In the genomic region with DNA sequence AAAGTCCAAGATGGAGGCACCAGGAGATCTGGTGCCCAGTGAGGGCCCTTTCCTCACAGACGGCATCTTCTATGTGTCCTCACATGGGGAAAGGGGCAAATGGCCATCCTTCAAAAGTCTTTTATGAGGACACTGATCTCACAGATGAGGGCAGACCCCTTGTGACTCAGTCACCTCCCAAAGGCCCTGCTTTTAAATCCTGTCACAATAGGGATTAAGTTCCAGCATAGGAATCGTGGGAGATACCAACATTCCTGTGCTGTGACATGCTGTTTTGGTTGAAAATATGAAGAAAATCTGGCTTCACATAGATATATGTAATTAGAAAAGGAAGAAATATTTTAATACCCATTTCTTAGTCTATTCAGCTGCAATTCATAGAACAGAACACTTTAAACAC, we compare ENCODE assay signal across 14 cellular contexts. TPM values are rescaled to one million over a fixed set of nuclear protein-coding genes. Genes with fewer than 3 reads are reported as not detected.
A peak's percentile ranks its signal among the peaks of the same experiment; 100 is the strongest.
DNase-seq lines count a peak whose midpoint lies in the region; ATAC-seq and TF ChIP-seq lines count a peak whose summit lies in the region.
"Had no signal": no experiment of that assay in that cellular context is flagged by ENCODE, and none has a peak within 500 bp of the region (broad histone marks: within the 10 kb centered on the region; RNA-seq: fewer than 3 reads in every experiment).

No MANE protein-coding gene starts in this region.

- H3K4me3 ChIP-seq in cardiac fibroblast (replicated peaks in 1 of 2; ENCODE audit: low read depth in 2 of 2, low read length in 2 of 2), result no peak overlapping the region
- H3K4me3 ChIP-seq: MG63 had no signal

- H3K27me3 Mint-ChIP-seq in HFFc6 (ENCODE audit: insufficient read depth), result no peaks in the 10 kb centered on the region
- H3K27me3 Mint-ChIP-seq in stimulated activated naive CD8-positive, alpha-beta T cell treated with anti-CD3 and anti-CD28 coated beads, Interleukin-15, amount 100 ng/mL, for 72 hours, result no peaks in the 10 kb centered on the region
- H3K27me3 Mint-ChIP-seq: activated CD8-positive, alpha-beta memory T cell treated with anti-CD3 and anti-CD28 coated beads, Interleukin-2, amount 10 ng/mL, durations not matched to agents 7 days and 5 days; CD4-positive, CD25-positive, alpha-beta regulatory T cell had no signal

- H3K36me3 Mint-ChIP-seq in HFFc6 (ENCODE audit: low read depth), result peaks cover 56% of the 10 kb centered on the region

- TF ChIP-seq CTCF in HFFc6 (IDR thresholded peaks at IDR 0.05), result no peak
- TF ChIP-seq CTCF in cardiac fibroblast (IDR thresholded peaks at IDR 0.05; ENCODE audit: low read depth, low read length), result no peak

- DNase-seq in AG08396 (ENCODE audit: low spot score) (peak; percentile 49), HFFc6 (peak; percentile 64), cardiac fibroblast (ENCODE audit: low read depth in 2 of 2) (peak; percentile 57 to 74), myocyte (ENCODE audit: low read depth) (peak; percentile 25), SHP77 treated with DMSO at 0.1 percent for 48 hours (lab: John Stamatoyannopoulos, UW) (no peak), GM19240 (ENCODE audit: insufficient read length, low spot score) (no peak)
- no peak for DNase-seq in stimulated activated naive CD8-positive, alpha-beta T cell treated with anti-CD3 and anti-CD28 coated beads, Interleukin-15, amount 100 ng/mL, for 72 hours
- DNase-seq: activated CD8-positive, alpha-beta memory T cell treated with anti-CD3 and anti-CD28 coated beads, Interleukin-2, amount 10 ng/mL, durations not matched to agents 7 days and 5 days; MG63; NCI-H2081; stimulated activated CD4-positive, alpha-beta T cell treated with anti-CD3 and anti-CD28 coated beads, Interleukin-2, amount 100 ng/mL, for 48 hours had no signal

- H3K9me3 Mint-ChIP-seq in HFFc6, result peaks cover 4% of the 10 kb centered on the region; the same call in 1 of the 2 replicates
- no peaks in the 10 kb centered on the region for H3K9me3 Mint-ChIP-seq in stimulated activated naive CD8-positive, alpha-beta T cell treated with anti-CD3 and anti-CD28 coated beads, Interleukin-15, amount 100 ng/mL, for 72 hours

- H3K4me3 Mint-ChIP-seq in HFFc6, result peak overlapping the region; percentile 8; the same call in 1 of the 2 replicates
- H3K4me3 Mint-ChIP-seq in stimulated activated naive CD8-positive, alpha-beta T cell treated with anti-CD3 and anti-CD28 coated beads, Interleukin-15, amount 100 ng/mL, for 72 hours, result no peak overlapping the region
- H3K4me3 Mint-ChIP-seq: activated CD8-positive, alpha-beta memory T cell treated with anti-CD3 and anti-CD28 coated beads, Interleukin-2, amount 10 ng/mL, durations not matched to agents 7 days and 5 days had no signal

- peaks cover 47% of the 10 kb centered on the region for H3K4me1 Mint-ChIP-seq in HFFc6 (ENCODE audit: low read depth)
- H3K4me1 Mint-ChIP-seq in stimulated activated naive CD8-positive, alpha-beta T cell treated with anti-CD3 and anti-CD28 coated beads, Interleukin-15, amount 100 ng/mL, for 72 hours, result peaks cover 17% of the 10 kb centered on the region

- ATAC-seq in GM19395 (IDR thresholded peaks at IDR 0.05; ENCODE audit: unreplicated experiment), result no peak
- ATAC-seq in stimulated activated naive CD8-positive, alpha-beta T cell treated with anti-CD3 and anti-CD28 coated beads, Interleukin-15, amount 100 ng/mL, for 72 hours, result no peak
- ATAC-seq: activated CD8-positive, alpha-beta memory T cell treated with anti-CD3 and anti-CD28 coated beads, Interleukin-2, amount 10 ng/mL, durations not matched to agents 7 days and 5 days; HCT116 had no signal

- H3K27ac Mint-ChIP-seq in HFFc6, result peak overlapping the region; percentile 69
- peak overlapping the region in 1 of 2 donors; percentile 24 for H3K27ac Mint-ChIP-seq in stimulated activated naive CD8-positive, alpha-beta T cell treated with anti-CD3 and anti-CD28 coated beads, Interleukin-15, amount 100 ng/mL, for 72 hours
- H3K27ac Mint-ChIP-seq: activated CD8-positive, alpha-beta memory T cell treated with anti-CD3 and anti-CD28 coated beads, Interleukin-2, amount 10 ng/mL, durations not matched to agents 7 days and 5 days had no signal

RNA-seq across cellular contexts. Expression of gene VPS53, which starts 32.9 kb away (rescaled TPM):
- 10 to 100 TPM; 85.3 to 91.0 (median 87.9) TPM for total RNA-seq in HFFc6 (2021; fragmentation: NEBNext Ultra II Directional; extraction: Animal tissue kit (Norgen Biotek cat#: 25700))
- total RNA-seq in myocyte, result 10.6 and 10.8 TPM in 2 replicates
- 28.2 TPM for polyA plus RNA-seq in myocyte (2012)

RNA-seq across cellular contexts. Expression of gene TLCD3A, which starts 50.7 kb away (rescaled TPM):
- 10 to 100 TPM; 28.2 to 35.8 (median 34.5) TPM for total RNA-seq in HFFc6 (2021; fragmentation: NEBNext Ultra II Directional; extraction: Animal tissue kit (Norgen Biotek cat#: 25700))
- 10.2 and 11.3 TPM in 2 replicates for total RNA-seq in myocyte
- 17.7 TPM for polyA plus RNA-seq in myocyte (2012)

Comparison
In these comparisons a context has a peak if more than half of its experiments do, and no peak if none do; other contexts are left out.
1. DNase-seq: peak in AG08396 (single experiment), HFFc6 (single experiment), cardiac fibroblast (2 of 2) and myocyte (single experiment); none in SHP77 treated with DMSO at 0.1 percent for 48 hours (single experiment), GM19240 (single experiment) and stimulated activated naive CD8-positive, alpha-beta T cell treated with anti-CD3 and anti-CD28 coated beads, Interleukin-15, amount 100 ng/mL, for 72 hours (0 of 2).